ENCODE assay signal across 9 cellular contexts in the genomic region with DNA sequence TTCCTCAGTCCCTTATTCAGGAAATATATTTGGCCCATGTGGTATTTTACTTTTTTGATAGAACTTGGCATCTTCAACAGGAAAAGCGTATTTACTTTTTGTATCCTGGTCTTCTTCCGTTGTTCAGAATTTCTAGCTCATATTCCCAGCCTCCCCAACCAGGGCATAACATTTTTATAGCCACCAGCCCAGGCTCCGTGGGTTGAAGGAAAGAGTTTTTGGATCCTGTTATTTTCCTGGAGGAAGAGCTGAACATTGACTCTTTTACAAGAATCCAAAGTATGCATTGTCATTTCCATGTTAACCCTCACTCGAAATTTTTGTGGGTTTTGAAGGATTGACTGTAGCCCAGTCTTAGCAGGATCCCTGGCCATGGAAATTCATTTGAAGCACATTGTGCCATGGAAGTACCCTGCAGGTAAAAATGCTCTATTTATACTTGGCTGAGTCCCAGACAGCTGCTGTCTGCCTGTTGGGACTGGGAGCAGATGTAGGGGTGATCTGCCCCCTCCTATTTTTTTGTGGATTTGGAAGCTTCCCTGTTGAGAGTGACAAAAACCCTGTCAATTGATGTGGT.
DNase-seq lines count a peak whose midpoint lies in the region; ATAC-seq, FAIRE-seq and TF ChIP-seq lines count a peak whose summit lies in the region.
"Had no signal": no experiment of that assay in that cellular context is flagged by ENCODE, and none has a peak within 500 bp of the region (broad histone marks: within the 10 kb centered on the region; RNA-seq: fewer than 3 reads in every experiment).

No MANE protein-coding gene starts in this region.

- H3K4me3 ChIP-seq in AG09309 (ENCODE audit: control insufficient read depth, low read depth, low read length) (no peak overlapping the region), HUES64 (ENCODE audit: low read length) (no peak overlapping the region), astrocyte (ENCODE audit: insufficient read depth, low read depth, low read length) (no peak overlapping the region)

- no peak for FAIRE-seq in astrocyte (lab: Jason Lieb, UNC)

- no peaks in the 10 kb centered on the region for H3K9me3 Mint-ChIP-seq in astrocyte (ENCODE audit: unreplicated experiment)
- H3K9me3 Mint-ChIP-seq: activated T-helper 1 cell treated with anti-CD3 and anti-CD28 coated beads, Interleukin-12 subunit alpha, Interleukin-12 subunit beta, Interleukin-2, Interleukin-4 antibody, amounts not matched to agents 30 ng/mL and 10 ng/mL and 1 ng/mL, durations not matched to agents 14 hours and 24 hours and 36 hours had no signal

- H3K4me2 ChIP-seq in astrocyte (ENCODE audit: low read length) = peak overlapping the region; percentile 55

- 66% methylated on average over 4 of the region's 4 CpGs for WGBS in HUES64

- peaks cover 81% of the 10 kb centered on the region for H3K79me2 ChIP-seq in astrocyte (ENCODE audit: insufficient read depth, low read length)

- H3K27ac ChIP-seq in HUES64 (ENCODE audit: low read depth, low read length) = peak overlapping the region; percentile 7; the same call in 1 of the 2 replicates
- peak overlapping the region; percentile 48 for H3K27ac ChIP-seq in astrocyte (ENCODE audit: low read depth, low read length)
- no peak overlapping the region for H3K27ac ChIP-seq in caudate nucleus (ENCODE audit: low read depth, low read length)

- H3K27me3 ChIP-seq in HUES64 (ENCODE audit: insufficient read depth, low read length) (no peaks in the 10 kb centered on the region), astrocyte (ENCODE audit: insufficient read depth, low read length) (no peaks in the 10 kb centered on the region)

- H3K4me1 Mint-ChIP-seq in astrocyte (ENCODE audit: low read depth, unreplicated experiment) = peaks cover 89% of the 10 kb centered on the region

- no peak overlapping the region for H3K9ac ChIP-seq in HUES64 (ENCODE audit: low read depth, low read length)
- H3K9ac ChIP-seq in astrocyte (ENCODE audit: low read length) = peak overlapping the region; percentile 27

- H3K4me3 Mint-ChIP-seq in astrocyte (ENCODE audit: unreplicated experiment) = peak overlapping the region; percentile 64
- H3K4me3 Mint-ChIP-seq: activated T-helper 1 cell treated with anti-CD3 and anti-CD28 coated beads, Interleukin-12 subunit alpha, Interleukin-12 subunit beta, Interleukin-2, Interleukin-4 antibody, amounts not matched to agents 30 ng/mL and 10 ng/mL and 1 ng/mL, durations not matched to agents 14 hours and 24 hours and 36 hours had no signal

- H3K27me3 Mint-ChIP-seq in astrocyte (ENCODE audit: low read depth, unreplicated experiment) = no peaks in the 10 kb centered on the region

- peaks cover 4% of the 10 kb centered on the region for H3K36me3 Mint-ChIP-seq in astrocyte (ENCODE audit: low read depth, unreplicated experiment)

- no peaks in the 10 kb centered on the region for H3K9me3 ChIP-seq in HUES64 (ENCODE audit: insufficient read depth, low read depth, low read length)
- H3K9me3 ChIP-seq in astrocyte (ENCODE audit: insufficient read depth, low read depth, low read length) = no peaks in the 10 kb centered on the region

- H3K4me1 ChIP-seq in HUES64 (ENCODE audit: insufficient read depth, low read length) (peaks cover 44% of the 10 kb centered on the region), astrocyte (ENCODE audit: insufficient read depth, low read length) (peaks cover 44% of the 10 kb centered on the region)

- no peak for ATAC-seq in HG03108 (IDR thresholded peaks at IDR 0.05; ENCODE audit: unreplicated experiment)

- peak overlapping the region; percentile 88 for H3K27ac Mint-ChIP-seq in astrocyte (ENCODE audit: unreplicated experiment)
- H3K27ac Mint-ChIP-seq: activated T-helper 1 cell treated with anti-CD3 and anti-CD28 coated beads, Interleukin-12 subunit alpha, Interleukin-12 subunit beta, Interleukin-2, Interleukin-4 antibody, amounts not matched to agents 30 ng/mL and 10 ng/mL and 1 ng/mL, durations not matched to agents 14 hours and 24 hours and 36 hours had no signal

- peak; percentile 46 for DNase-seq in AG09309 (ENCODE audit: low read depth)
- peak; percentile 86 for DNase-seq in astrocyte (ENCODE audit: low read depth)
- DNase-seq in kidney glomerular epithelial cell (lab: John Stamatoyannopoulos, UW) = peak; percentile 33
- no peak for DNase-seq in caudate nucleus (lab: John Stamatoyannopoulos, UW)
- DNase-seq in stimulated activated naive CD4-positive, alpha-beta T cell treated with Interleukin-2 at 50 U/mL for 16 hours (lab: John Stamatoyannopoulos, UW) = no peak
- DNase-seq in stimulated activated CD4-positive, alpha-beta T cell treated with anti-CD3 and anti-CD28 coated beads, Interleukin-1b, Interleukin-23, amount 100 ng/mL, for 48 hours = no peak

- no peak for TF ChIP-seq CTCF in AG09309 (IDR thresholded peaks at IDR 0.05; ENCODE audit: control insufficient read depth, insufficient read depth, low read depth, low read length, missing control alignments)
- no peak for TF ChIP-seq CTCF in astrocyte (IDR thresholded peaks at IDR 0.05; ENCODE audit: insufficient read depth, low read depth, low read length)

- H2AFZ ChIP-seq in astrocyte (ENCODE audit: low read depth, low read length) = no peak overlapping the region

- H3K36me3 ChIP-seq in HUES64 (ENCODE audit: insufficient read depth, low read length) = no peaks in the 10 kb centered on the region
- H3K36me3 ChIP-seq in astrocyte (ENCODE audit: insufficient read depth, low read length) = no peaks in the 10 kb centered on the region

- peaks cover 31% of the 10 kb centered on the region for H4K20me1 ChIP-seq in astrocyte (ENCODE audit: insufficient read depth, low read length)

Comparison
In these comparisons a context has a peak if more than half of its experiments do, and no peak if none do; other contexts are left out.
1. DNase-seq: peak in AG09309 (single experiment), astrocyte (single experiment) and kidney glomerular epithelial cell (single experiment); none in caudate nucleus (0 of 61), stimulated activated naive CD4-positive, alpha-beta T cell treated with Interleukin-2 at 50 U/mL for 16 hours (single experiment) and stimulated activated CD4-positive, alpha-beta T cell treated with anti-CD3 and anti-CD28 coated beads, Interleukin-1b, Interleukin-23, amount 100 ng/mL, for 48 hours (single experiment).